Comparison of ENCODE assay signal across 1 cellular context in the genomic region with DNA sequence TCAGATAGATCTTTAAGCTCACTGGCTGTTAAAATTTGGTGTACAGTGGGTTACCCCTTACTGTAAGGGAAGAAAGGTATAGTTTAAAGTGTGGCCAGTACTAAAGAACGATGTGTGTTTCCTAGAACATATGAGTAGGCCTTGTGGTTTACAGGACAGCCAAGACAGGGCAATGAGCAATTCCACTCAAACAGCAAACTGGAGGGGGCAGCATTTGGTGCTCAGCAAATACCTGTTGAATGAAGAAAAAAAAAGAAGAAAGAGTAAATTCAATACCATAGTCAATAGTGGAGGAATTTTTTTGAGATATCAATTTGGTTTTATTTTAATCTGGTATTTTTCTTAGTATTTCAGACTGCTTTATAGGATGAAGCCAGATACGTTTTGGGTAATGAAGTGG.
TF ChIP-seq lines count a peak whose summit lies in the region.

No MANE protein-coding gene starts in this region.

TF ChIP-seq in GM23338, 12 proteins besides CTCF, POLR2A, EP300 and RAD21 (continued from another document):
- TF ChIP-seq, protein P1, sequence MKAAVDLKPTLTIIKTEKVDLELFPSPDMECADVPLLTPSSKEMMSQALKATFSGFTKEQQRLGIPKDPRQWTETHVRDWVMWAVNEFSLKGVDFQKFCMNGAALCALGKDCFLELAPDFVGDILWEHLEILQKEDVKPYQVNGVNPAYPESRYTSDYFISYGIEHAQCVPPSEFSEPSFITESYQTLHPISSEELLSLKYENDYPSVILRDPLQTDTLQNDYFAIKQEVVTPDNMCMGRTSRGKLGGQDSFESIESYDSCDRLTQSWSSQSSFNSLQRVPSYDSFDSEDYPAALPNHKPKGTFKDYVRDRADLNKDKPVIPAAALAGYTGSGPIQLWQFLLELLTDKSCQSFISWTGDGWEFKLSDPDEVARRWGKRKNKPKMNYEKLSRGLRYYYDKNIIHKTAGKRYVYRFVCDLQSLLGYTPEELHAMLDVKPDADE (IDR thresholded peaks at IDR 0.05) = no peak
- TF ChIP-seq EZH2 (IDR thresholded peaks at IDR 0.05; ENCODE audit: low read depth, unreplicated experiment) (no peak), ZNF331 (CRISPR knock-in tag; IDR thresholded peaks at IDR 0.05; ENCODE audit: low read depth) (no peak), NANOG (IDR thresholded peaks at IDR 0.05; ENCODE audit: borderline replicate concordance) (no peak), POLR2AphosphoS5 (IDR thresholded peaks at IDR 0.05; ENCODE audit: low read depth) (no peak), CREB1 (CRISPR knock-in tag; IDR thresholded peaks at IDR 0.05; ENCODE audit: low read depth) (no peak), JUNB (IDR thresholded peaks at IDR 0.05; ENCODE audit: unreplicated experiment) (no peak)
- TF ChIP-seq, protein P2, sequence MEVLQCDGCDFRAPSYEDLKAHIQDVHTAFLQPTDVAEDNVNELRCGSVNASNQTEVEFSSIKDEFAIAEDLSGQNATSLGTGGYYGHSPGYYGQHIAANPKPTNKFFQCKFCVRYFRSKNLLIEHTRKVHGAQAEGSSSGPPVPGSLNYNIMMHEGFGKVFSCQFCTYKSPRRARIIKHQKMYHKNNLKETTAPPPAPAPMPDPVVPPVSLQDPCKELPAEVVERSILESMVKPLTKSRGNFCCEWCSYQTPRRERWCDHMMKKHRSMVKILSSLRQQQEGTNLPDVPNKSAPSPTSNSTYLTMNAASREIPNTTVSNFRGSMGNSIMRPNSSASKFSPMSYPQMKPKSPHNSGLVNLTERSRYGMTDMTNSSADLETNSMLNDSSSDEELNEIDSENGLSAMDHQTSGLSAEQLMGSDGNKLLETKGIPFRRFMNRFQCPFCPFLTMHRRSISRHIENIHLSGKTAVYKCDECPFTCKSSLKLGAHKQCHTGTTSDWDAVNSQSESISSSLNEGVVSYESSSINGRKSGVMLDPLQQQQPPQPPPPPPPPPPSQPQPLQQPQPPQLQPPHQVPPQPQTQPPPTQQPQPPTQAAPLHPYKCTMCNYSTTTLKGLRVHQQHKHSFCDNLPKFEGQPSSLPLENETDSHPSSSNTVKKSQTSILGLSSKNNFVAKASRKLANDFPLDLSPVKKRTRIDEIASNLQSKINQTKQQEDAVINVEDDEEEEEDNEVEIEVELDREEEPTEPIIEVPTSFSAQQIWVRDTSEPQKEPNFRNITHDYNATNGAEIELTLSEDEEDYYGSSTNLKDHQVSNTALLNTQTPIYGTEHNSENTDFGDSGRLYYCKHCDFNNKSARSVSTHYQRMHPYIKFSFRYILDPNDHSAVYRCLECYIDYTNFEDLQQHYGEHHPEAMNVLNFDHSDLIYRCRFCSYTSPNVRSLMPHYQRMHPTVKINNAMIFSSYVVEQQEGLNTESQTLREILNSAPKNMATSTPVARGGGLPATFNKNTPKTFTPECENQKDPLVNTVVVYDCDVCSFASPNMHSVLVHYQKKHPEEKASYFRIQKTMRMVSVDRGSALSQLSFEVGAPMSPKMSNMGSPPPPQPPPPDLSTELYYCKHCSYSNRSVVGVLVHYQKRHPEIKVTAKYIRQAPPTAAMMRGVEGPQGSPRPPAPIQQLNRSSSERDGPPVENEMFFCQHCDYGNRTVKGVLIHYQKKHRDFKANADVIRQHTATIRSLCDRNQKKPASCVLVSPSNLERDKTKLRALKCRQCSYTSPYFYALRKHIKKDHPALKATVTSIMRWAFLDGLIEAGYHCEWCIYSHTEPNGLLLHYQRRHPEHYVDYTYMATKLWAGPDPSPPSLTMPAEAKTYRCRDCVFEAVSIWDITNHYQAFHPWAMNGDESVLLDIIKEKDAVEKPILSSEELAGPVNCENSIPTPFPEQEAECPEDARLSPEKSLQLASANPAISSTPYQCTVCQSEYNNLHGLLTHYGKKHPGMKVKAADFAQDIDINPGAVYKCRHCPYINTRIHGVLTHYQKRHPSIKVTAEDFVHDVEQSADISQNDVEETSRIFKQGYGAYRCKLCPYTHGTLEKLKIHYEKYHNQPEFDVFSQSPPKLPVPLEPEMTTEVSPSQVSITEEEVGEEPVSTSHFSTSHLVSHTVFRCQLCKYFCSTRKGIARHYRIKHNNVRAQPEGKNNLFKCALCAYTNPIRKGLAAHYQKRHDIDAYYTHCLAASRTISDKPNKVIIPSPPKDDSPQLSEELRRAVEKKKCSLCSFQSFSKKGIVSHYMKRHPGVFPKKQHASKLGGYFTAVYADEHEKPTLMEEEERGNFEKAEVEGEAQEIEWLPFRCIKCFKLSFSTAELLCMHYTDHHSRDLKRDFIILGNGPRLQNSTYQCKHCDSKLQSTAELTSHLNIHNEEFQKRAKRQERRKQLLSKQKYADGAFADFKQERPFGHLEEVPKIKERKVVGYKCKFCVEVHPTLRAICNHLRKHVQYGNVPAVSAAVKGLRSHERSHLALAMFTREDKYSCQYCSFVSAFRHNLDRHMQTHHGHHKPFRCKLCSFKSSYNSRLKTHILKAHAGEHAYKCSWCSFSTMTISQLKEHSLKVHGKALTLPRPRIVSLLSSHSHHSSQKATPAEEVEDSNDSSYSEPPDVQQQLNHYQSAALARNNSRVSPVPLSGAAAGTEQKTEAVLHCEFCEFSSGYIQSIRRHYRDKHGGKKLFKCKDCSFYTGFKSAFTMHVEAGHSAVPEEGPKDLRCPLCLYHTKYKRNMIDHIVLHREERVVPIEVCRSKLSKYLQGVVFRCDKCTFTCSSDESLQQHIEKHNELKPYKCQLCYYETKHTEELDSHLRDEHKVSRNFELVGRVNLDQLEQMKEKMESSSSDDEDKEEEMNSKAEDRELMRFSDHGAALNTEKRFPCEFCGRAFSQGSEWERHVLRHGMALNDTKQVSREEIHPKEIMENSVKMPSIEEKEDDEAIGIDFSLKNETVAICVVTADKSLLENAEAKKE (CRISPR knock-in tag; IDR thresholded peaks at IDR 0.05) = no peak
TF ChIP-seq in GM23338: peak in this region for 0.
